ENCODE assay signal across 14 cellular contexts in genomic region chr10:102423372-102423968, GRCh38. TPM values are rescaled to one million over a fixed set of nuclear protein-coding genes. Genes with fewer than 3 reads are reported as not detected.
DNase-seq lines count a peak whose midpoint lies in the region; ATAC-seq and TF ChIP-seq lines count a peak whose summit lies in the region.
"Had no signal": no experiment of that assay in that cellular context is flagged by ENCODE, and none has a peak within 500 bp of the region (broad histone marks: within the 10 kb centered on the region; RNA-seq: fewer than 3 reads in every experiment).

No MANE protein-coding gene starts in this region.

- H3K4me1 Mint-ChIP-seq in CD4-positive, alpha-beta T cell (ENCODE audit: low read depth) = peaks cover 40% of the 10 kb centered on the region
- peaks cover 13% of the 10 kb centered on the region for H3K4me1 Mint-ChIP-seq in nephron

- CTCF ChIA-PET in CD4-positive, alpha-beta T cell (lab: Charles Lee) = interaction anchor here (0.7 to 3.9 kb wide), 9 partner anchors 10 to 193 kb away, joined by 3 to 26 read pairs (median 7); partner anchors contain the start of genes C10orf95 and NFKB2
- CTCF ChIA-PET in mammary epithelial cell (lab: Charles Lee; ENCODE audit: low non-redundant PET) = interaction anchor here (0.6 kb wide), 2 partner anchors 156 to 194 kb away, joined by 3 read pairs; no protein-coding TSS in a partner anchor

- no peak overlapping the region for H3K27ac ChIP-seq in CD4-positive, alpha-beta T cell (ENCODE audit: low read depth, low read length)
- H3K27ac ChIP-seq in MM.1S (ENCODE audit: low read length) (no peak overlapping the region), mammary epithelial cell (ENCODE audit: insufficient read depth, low read depth, low read length) (no peak overlapping the region)
- H3K27ac ChIP-seq: KMS-11 had no signal

- H3K36me3 ChIP-seq in MM.1S (replicated peaks; ENCODE audit: insufficient read depth, low read length) (no peaks in the 10 kb centered on the region), mammary epithelial cell (ENCODE audit: insufficient read depth, low read length) (no peaks in the 10 kb centered on the region)

- H3K9me2 ChIP-seq in MM.1S (replicated peaks; ENCODE audit: insufficient read depth, low read length) = no peaks in the 10 kb centered on the region

- 89% methylated on average over 6 of the region's 13 CpGs for WGBS in mammary epithelial cell (ENCODE audit: low coverage, missing lambda C conversion rate)

- no peak for ATAC-seq in CD4-positive, alpha-beta T cell (ENCODE audit: poor library complexity)
- no peak for ATAC-seq in GM21515 (IDR thresholded peaks at IDR 0.05; ENCODE audit: unreplicated experiment)

- H3K9me3 ChIP-seq in CD4-positive, alpha-beta T cell (ENCODE audit: control insufficient read depth, low read length) = no peaks in the 10 kb centered on the region
- H3K9me3 ChIP-seq in MM.1S (replicated peaks; ENCODE audit: insufficient read depth, low read length) = no peaks in the 10 kb centered on the region
- H3K9me3 ChIP-seq in mammary epithelial cell (replicated peaks; ENCODE audit: insufficient read depth, low read length) = no peaks in the 10 kb centered on the region
- H3K9me3 ChIP-seq: mucosa of descending colon, testis had no signal

- intact Hi-C loops in CD4-positive, alpha-beta T cell (cut with DNase I, micrococcal nuclease) = loop anchor here in 1 of 2 experiments (2.0 to 5.0 kb wide), 2 partner anchors 49 to 79 kb away; partner anchors contain the start of genes ACTR1A and SUFU
- intact Hi-C loops in mammary epithelial cell (cut with micrococcal nuclease) = loop anchor here (5.0 kb wide), 1 partner anchor 39 kb away; no protein-coding TSS in a partner anchor

- peaks cover under 1% of the 10 kb centered on the region for H3K27me3 ChIP-seq in CD4-positive, alpha-beta T cell (ENCODE audit: control insufficient read depth, insufficient read depth, low read length)
- H3K27me3 ChIP-seq in MM.1S (replicated peaks; ENCODE audit: insufficient read depth, low read length) (no peaks in the 10 kb centered on the region; the same call in 1 of the 2 replicates), mammary epithelial cell (ENCODE audit: insufficient read depth, low read length) (no peaks in the 10 kb centered on the region)
- H3K27me3 ChIP-seq: testis had no signal

- in situ Hi-C loops in mammary epithelial cell (cut with MboI; ENCODE audit: low sequenced_read_pairs in 2 of 2) = no loop called here

- H3K9ac ChIP-seq in MM.1S (ENCODE audit: low read length) (no peak overlapping the region), mammary epithelial cell (ENCODE audit: insufficient read depth, low read length) (no peak overlapping the region)
- H3K9ac ChIP-seq: KMS-11 had no signal

- dilution Hi-C loops in mammary epithelial cell (cut with HindIII; ENCODE audit: low sequenced_read_pairs) = no loop called here

- H3K4me3 Mint-ChIP-seq in CD4-positive, alpha-beta T cell = peak overlapping the region; percentile 69
- peak overlapping the region; percentile 62 to 76 (median 67) for H3K4me3 Mint-ChIP-seq in nephron

- DNase-seq in CD4-positive, alpha-beta T cell = no peak
- no peak for DNase-seq in MM.1S
- no peak for DNase-seq in mammary epithelial cell
- DNase-seq in SIG-M5 treated with dmso at 0.1 percent for 504 hours (lab: John Stamatoyannopoulos, UW; ENCODE audit: unreplicated experiment) = no peak
- DNase-seq in UCSD-AML1 (lab: John Stamatoyannopoulos, UW; ENCODE audit: unreplicated experiment) = no peak
- DNase-seq in NCI-H1694 treated with DMSO at 0.1 percent for 48 hours (lab: John Stamatoyannopoulos, UW) = no peak
- DNase-seq: NCI-H2107 had no signal

- H2AFZ ChIP-seq in MM.1S (ENCODE audit: low read length) (no peak overlapping the region), mammary epithelial cell (ENCODE audit: low read depth, low read length) (no peak overlapping the region)

- peak overlapping the region; percentile 100; the same call in 1 of the 2 replicates for H3K4me2 ChIP-seq in MM.1S (ENCODE audit: low read depth, low read length)
- H3K4me2 ChIP-seq in mammary epithelial cell (ENCODE audit: insufficient read depth, low read depth, low read length) = peak overlapping the region; percentile 96

- H3K27ac Mint-ChIP-seq in CD4-positive, alpha-beta T cell = peak overlapping the region; percentile 82
- H3K27ac Mint-ChIP-seq in nephron = no peak overlapping the region

- H3K27me3 Mint-ChIP-seq in CD4-positive, alpha-beta T cell = peaks cover 4% of the 10 kb centered on the region
- peaks cover 13% of the 10 kb centered on the region for H3K27me3 Mint-ChIP-seq in nephron (ENCODE audit: low read depth)

- H3K4me3 ChIP-seq in MM.1S (ENCODE audit: low read length) (no peak overlapping the region), mammary epithelial cell (replicated peaks in 1 of 3; ENCODE audit: insufficient read depth in 1 of 3, low read depth in 2 of 3, low read length in 3 of 3) (no peak overlapping the region)
- H3K4me3 ChIP-seq: mucosa of descending colon had no signal

- no peak for TF ChIP-seq CTCF in CD4-positive, alpha-beta T cell (IDR thresholded peaks at IDR 0.05)
- no peak for TF ChIP-seq CTCF in MM.1S (IDR thresholded peaks at IDR 0.05; ENCODE audit: low read length)
- no peak for TF ChIP-seq CTCF in mammary epithelial cell (conservative IDR thresholded peaks at IDR 0.05 in 1 of 2, IDR thresholded peaks at IDR 0.05 in 1 of 2; ENCODE audit: extremely low read depth in 1 of 2, insufficient read depth in 1 of 2, low read depth in 1 of 2, low read length in 2 of 2)
- no peak for TF ChIP-seq CTCF in nephron (IDR thresholded peaks at IDR 0.05; ENCODE audit: unreplicated experiment in 3 of 3)

- POLR2A ChIA-PET in CD4-positive, alpha-beta T cell (lab: Charles Lee) = interaction anchor here (1.0 to 5.6 kb wide), 5 partner anchors 9 to 29 kb away, joined by 6 to 94 read pairs (median 71); partner anchors contain the start of genes C10orf95, CUEDC2 and NFKB2

- H3F3A ChIP-seq in MM.1S (ENCODE audit: insufficient read depth, low read length) = peaks cover 22% of the 10 kb centered on the region

- H3K9me3 Mint-ChIP-seq in CD4-positive, alpha-beta T cell = no peaks in the 10 kb centered on the region
- no peaks in the 10 kb centered on the region for H3K9me3 Mint-ChIP-seq in nephron

- BruUV-seq in mammary epithelial cell (replicated peaks; lab: Mats Ljungman, UMichigan) = TSS peak; percentile 63

- H4K20me1 ChIP-seq in MM.1S (ENCODE audit: insufficient read depth, low read length) (no peaks in the 10 kb centered on the region), mammary epithelial cell (ENCODE audit: insufficient read depth, low read length) (no peaks in the 10 kb centered on the region)

- H3K36me3 Mint-ChIP-seq in CD4-positive, alpha-beta T cell (ENCODE audit: low read depth) = peaks cover 33% of the 10 kb centered on the region
- peaks cover 6% of the 10 kb centered on the region for H3K36me3 Mint-ChIP-seq in nephron (ENCODE audit: low read depth)

- H3K4me1 ChIP-seq in MM.1S (ENCODE audit: low read length) (peaks cover 15% of the 10 kb centered on the region), mammary epithelial cell (ENCODE audit: insufficient read depth, low read length) (peaks cover 38% of the 10 kb centered on the region)

- H3K79me2 ChIP-seq in MM.1S (ENCODE audit: low read length) (peaks cover 4% of the 10 kb centered on the region; the same call in 1 of the 2 replicates), mammary epithelial cell (ENCODE audit: insufficient read depth, low read length) (peaks cover 20% of the 10 kb centered on the region)

RNA-seq across cellular contexts. Expression of gene FBXL15, which starts 2.8 kb away (rescaled TPM):
- 10 to 100 TPM; 10.2 to 10.4 TPM for total RNA-seq in CD4-positive, alpha-beta T cell
- 1 to 10 TPM; 5.0 to 7.0 TPM for total RNA-seq in mammary epithelial cell
- 6.5 TPM for polyA plus RNA-seq in mammary epithelial cell
- 0.41 TPM for polyA minus RNA-seq in mammary epithelial cell

RNA-seq across cellular contexts. Expression of gene PSD, which starts 4.9 kb away (rescaled TPM):
- 10 to 100 TPM; 16.7 to 17.8 TPM for total RNA-seq in CD4-positive, alpha-beta T cell
- total RNA-seq in mammary epithelial cell = under 1 TPM; 0.50 to 0.82 TPM
- 0.16 TPM for polyA plus RNA-seq in mammary epithelial cell
- not detected for polyA minus RNA-seq in mammary epithelial cell

RNA-seq across cellular contexts. Expression of gene CUEDC2, which starts 8.9 kb away (rescaled TPM):
- total RNA-seq in CD4-positive, alpha-beta T cell = 10 to 100 TPM; 25.5 to 25.6 TPM
- 10 to 100 TPM; 32.0 to 49.5 TPM for total RNA-seq in mammary epithelial cell
- polyA plus RNA-seq in mammary epithelial cell = 68.1 TPM
- polyA minus RNA-seq in mammary epithelial cell = 14.6 TPM

RNA-seq across cellular contexts. Expression of gene C10orf95, which starts 27.9 kb away (rescaled TPM):
- total RNA-seq in CD4-positive, alpha-beta T cell = under 1 TPM; 0.16 to 0.28 TPM
- 1 to 10 TPM; 1.5 to 2.0 TPM for total RNA-seq in mammary epithelial cell
- polyA plus RNA-seq in mammary epithelial cell = 1.2 TPM
- not detected for polyA minus RNA-seq in mammary epithelial cell
- total RNA-seq: right cardiac atrium had no signal
- polyA plus RNA-seq: fibroblast of lung had no signal

RNA-seq across cellular contexts. Expression of gene NFKB2, which starts 28.0 kb away (rescaled TPM):
- total RNA-seq in CD4-positive, alpha-beta T cell = 100 to 1,000 TPM; 240 to 256 TPM
- 10 to 100 TPM; 12.3 to 73.5 TPM for total RNA-seq in mammary epithelial cell
- polyA plus RNA-seq in mammary epithelial cell = 16.8 TPM
- 10.5 TPM for polyA minus RNA-seq in mammary epithelial cell

Comparison
In these comparisons a context has a peak if more than half of its experiments do, and no peak if none do; other contexts are left out.
1. RNA of gene PSD, which starts 4.9 kb away (total RNA-seq): 16.7 to 17.8 TPM in CD4-positive, alpha-beta T cell; 0.50 to 0.82 TPM in mammary epithelial cell; every median in the first group is over 4 times any median in the second.